8 cellular contexts compared by ENCODE assay signal in the genomic region with DNA sequence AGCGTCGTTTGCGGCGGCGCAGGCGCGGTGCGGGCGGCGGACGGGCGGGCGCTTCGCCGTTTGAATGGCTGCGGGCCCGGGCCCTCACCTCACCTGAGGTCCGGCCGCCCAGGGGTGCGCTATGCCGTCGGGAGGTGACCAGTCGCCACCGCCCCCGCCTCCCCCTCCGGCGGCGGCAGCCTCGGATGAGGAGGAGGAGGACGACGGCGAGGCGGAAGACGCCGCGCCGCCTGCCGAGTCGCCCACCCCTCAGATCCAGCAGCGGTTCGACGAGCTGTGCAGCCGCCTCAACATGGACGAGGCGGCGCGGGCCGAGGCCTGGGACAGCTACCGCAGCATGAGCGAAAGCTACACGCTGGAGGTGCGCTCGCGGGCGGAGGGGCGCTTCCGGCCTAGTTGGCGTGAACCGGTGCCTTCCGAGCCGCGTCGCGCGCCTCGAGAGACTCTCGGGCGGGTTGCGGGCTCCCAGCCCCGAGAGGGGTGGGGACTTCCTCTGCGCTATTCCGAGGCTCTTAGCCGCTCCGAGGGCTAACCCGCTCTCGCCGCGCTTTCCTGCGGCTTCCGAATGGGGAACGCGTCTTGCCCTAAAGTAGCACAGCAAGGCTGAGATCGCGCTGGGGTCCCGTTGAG. TPM values are rescaled to one million over a fixed set of nuclear protein-coding genes. Genes with fewer than 3 reads are reported as not detected.
DNase-seq lines count a peak whose midpoint lies in the region; ATAC-seq and TF ChIP-seq lines count a peak whose summit lies in the region.

Gene RBL2 (plus strand): TSS at position 36 of the 630 bp plus-strand sequence. CDS start 86 bp downstream, at position 122.

- peak within 1 kb of the TSS; percentile 82 for H3K27ac ChIP-seq in VCaP

- peak within 1 kb of the TSS; percentile 93 for H3K4me3 ChIP-seq in HFF-Myc (replicated peaks; ENCODE audit: low read depth, low read length)

- no peak for DNase-seq in HFF-Myc (ENCODE audit: extremely low read depth, low read depth)
- DNase-seq in MV-4-11 (lab: John Stamatoyannopoulos, UW) = peak; percentile 46
- DNase-seq in T47D (ENCODE audit: low read depth in 1 of 2, low spot score in 1 of 2) = peak; percentile 23 to 27
- DNase-seq in immature natural killer cell = peak; percentile 86 to 90 (median 87)
- DNase-seq in stimulated activated CD4-positive, alpha-beta T cell treated with anti-CD3 and anti-CD28 coated beads, Interleukin-12 subunit alpha, Interleukin-12 subunit beta, amount 100 ng/mL, for 48 hours (ENCODE audit: low read depth in 2 of 3, low spot score in 1 of 3) = peak; percentile 37 to 79 (median 69)
- DNase-seq in middle frontal gyrus (ENCODE audit: extremely low spot score, low spot score) = no peak

- peak within 1 kb of the TSS; percentile 95 to 100 (median 96) for H3K4me3 Mint-ChIP-seq in immature natural killer cell

- H3K27ac Mint-ChIP-seq in immature natural killer cell = peak within 1 kb of the TSS; percentile 95 to 100 (median 98)

- TF ChIP-seq CTCF in HFF-Myc (IDR thresholded peaks at IDR 0.05; ENCODE audit: low read depth, low read length, missing control alignments) (no peak), VCaP (conservative IDR thresholded peaks at IDR 0.05) (no peak)

- peaks cover 11 to 18% (median 16%) of the 10 kb centered on the region in 3 donors for H3K27me3 Mint-ChIP-seq in immature natural killer cell (ENCODE audit: low read depth in 3 of 3)

- ATAC-seq in GM18499 (IDR thresholded peaks at IDR 0.05; ENCODE audit: insufficient read depth, unreplicated experiment) = peak; percentile 50

- peaks cover 48 to 55% of the 10 kb centered on the region in 2 donors for H3K4me1 Mint-ChIP-seq in immature natural killer cell

- in situ Hi-C loops in T47D (cut with HindIII; ENCODE audit: low pct_unique_long_range_greater_than_20kb, low sequenced_read_pairs) = no loop called here

- H3K36me3 Mint-ChIP-seq in immature natural killer cell = peaks cover 0 to 6% (median 3%) of the 10 kb centered on the region in 3 donors

- no peaks in the 10 kb centered on the region for H3K9me3 Mint-ChIP-seq in immature natural killer cell

RNA-seq across cellular contexts. Expression of gene RBL2, which starts in this region (rescaled TPM):
- polyA plus RNA-seq in immature natural killer cell = 100 to 1,000 TPM; 140 to 194 (median 186) TPM

Comparison
In these comparisons a context has a peak if more than half of its experiments do, and no peak if none do; other contexts are left out.
1. DNase-seq: peak in MV-4-11 (single experiment), T47D (2 of 2), immature natural killer cell (3 of 3) and stimulated activated CD4-positive, alpha-beta T cell treated with anti-CD3 and anti-CD28 coated beads, Interleukin-12 subunit alpha, Interleukin-12 subunit beta, amount 100 ng/mL, for 48 hours (3 of 3); none in HFF-Myc (single experiment) and middle frontal gyrus (single experiment).